Comparison of ENCODE assay signal across 1 cellular context in the genomic region with DNA sequence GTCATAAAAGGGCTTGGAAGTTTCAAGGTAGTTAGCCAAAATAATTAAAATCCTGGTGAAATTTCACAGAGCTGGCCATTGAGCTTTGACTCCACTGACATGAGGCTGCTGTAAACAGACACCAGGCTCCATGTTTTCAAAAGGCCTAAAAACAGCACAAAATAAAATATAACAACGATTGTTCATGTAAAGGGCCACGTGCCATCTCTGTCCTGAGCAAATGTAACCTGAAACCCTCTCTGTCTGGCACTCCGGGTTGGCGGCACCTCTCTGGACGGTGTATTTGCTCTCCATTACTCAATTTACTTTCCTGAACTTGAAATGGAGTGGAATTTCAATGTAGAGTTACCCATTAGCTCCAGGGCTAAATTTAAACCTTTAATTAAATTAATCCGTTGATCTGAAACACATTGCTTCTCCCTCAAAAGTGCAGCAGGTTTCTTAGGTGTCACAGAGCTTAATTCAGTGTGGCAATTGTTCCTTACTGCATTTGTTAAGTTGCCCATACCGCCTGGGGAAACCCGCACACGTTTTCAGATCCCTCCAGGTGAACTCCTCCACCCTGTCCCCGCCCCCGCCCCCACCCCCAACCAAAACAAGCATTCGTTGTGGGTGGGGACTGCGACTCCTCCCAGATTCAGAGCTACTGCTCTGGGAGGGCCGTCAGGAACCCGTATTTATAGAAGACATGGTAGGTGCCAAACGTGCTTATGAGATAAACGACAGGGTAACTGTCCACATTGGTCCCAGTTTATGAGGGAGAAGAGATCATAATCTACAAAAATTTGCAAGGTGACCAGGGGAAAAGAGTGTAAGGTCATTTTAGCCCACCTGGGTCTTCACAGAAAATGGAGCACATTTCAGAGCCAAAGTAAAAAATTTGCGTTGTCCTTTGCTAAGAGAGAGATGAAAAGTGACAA.
TF ChIP-seq lines count a peak whose summit lies in the region.

No MANE protein-coding gene starts in this region.

TF ChIP-seq in HepG2, 621 proteins besides CTCF, POLR2A, EP300 and RAD21 (continued from another document and continues in another):
- TF ChIP-seq, protein P1, sequence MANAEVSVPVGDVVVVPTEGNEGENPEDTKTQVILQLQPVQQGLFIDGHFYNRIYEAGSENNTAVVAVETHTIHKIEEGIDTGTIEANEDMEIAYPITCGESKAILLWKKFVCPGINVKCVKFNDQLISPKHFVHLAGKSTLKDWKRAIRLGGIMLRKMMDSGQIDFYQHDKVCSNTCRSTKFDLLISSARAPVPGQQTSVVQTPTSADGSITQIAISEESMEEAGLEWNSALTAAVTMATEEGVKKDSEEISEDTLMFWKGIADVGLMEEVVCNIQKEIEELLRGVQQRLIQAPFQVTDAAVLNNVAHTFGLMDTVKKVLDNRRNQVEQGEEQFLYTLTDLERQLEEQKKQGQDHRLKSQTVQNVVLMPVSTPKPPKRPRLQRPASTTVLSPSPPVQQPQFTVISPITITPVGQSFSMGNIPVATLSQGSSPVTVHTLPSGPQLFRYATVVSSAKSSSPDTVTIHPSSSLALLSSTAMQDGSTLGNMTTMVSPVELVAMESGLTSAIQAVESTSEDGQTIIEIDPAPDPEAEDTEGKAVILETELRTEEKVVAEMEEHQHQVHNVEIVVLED (CRISPR knock-in tag; IDR thresholded peaks at IDR 0.05; ENCODE audit: borderline replicate concordance), result no peak
- peak; percentile 73 for TF ChIP-seq TGIF2 (CRISPR knock-in tag; IDR thresholded peaks at IDR 0.05)
- no peak for TF ChIP-seq ZSCAN25 (CRISPR knock-in tag; IDR thresholded peaks at IDR 0.05)
- TF ChIP-seq HMG20B (CRISPR knock-in tag; conservative IDR thresholded peaks at IDR 0.05), result no peak
- 0 out of 2 replicates have a peak, but pooled peaks have one; percentile 23 for TF ChIP-seq RFXANK (CRISPR knock-in tag; IDR thresholded peaks at IDR 0.05)
- no peak for TF ChIP-seq CREB1 (IDR thresholded peaks at IDR 0.05)
- 0 out of 2 replicates have a peak, but pooled peaks have one; percentile 35 for TF ChIP-seq CREB1 (CRISPR knock-in tag; IDR thresholded peaks at IDR 0.05)
- no peak for TF ChIP-seq HNRNPH1 (optimal IDR thresholded peaks at IDR 0.05; ENCODE audit: low read depth, low read length)
- peak; percentile 14; the same call in 1 of the 2 replicates for TF ChIP-seq RXRB (CRISPR knock-in tag; IDR thresholded peaks at IDR 0.05; ENCODE audit: borderline replicate concordance)
- TF ChIP-seq RCOR2 (CRISPR knock-in tag; IDR thresholded peaks at IDR 0.05), result no peak
- TF ChIP-seq NFKBIZ (CRISPR knock-in tag; IDR thresholded peaks at IDR 0.05), result no peak
- TF ChIP-seq, protein P2, sequence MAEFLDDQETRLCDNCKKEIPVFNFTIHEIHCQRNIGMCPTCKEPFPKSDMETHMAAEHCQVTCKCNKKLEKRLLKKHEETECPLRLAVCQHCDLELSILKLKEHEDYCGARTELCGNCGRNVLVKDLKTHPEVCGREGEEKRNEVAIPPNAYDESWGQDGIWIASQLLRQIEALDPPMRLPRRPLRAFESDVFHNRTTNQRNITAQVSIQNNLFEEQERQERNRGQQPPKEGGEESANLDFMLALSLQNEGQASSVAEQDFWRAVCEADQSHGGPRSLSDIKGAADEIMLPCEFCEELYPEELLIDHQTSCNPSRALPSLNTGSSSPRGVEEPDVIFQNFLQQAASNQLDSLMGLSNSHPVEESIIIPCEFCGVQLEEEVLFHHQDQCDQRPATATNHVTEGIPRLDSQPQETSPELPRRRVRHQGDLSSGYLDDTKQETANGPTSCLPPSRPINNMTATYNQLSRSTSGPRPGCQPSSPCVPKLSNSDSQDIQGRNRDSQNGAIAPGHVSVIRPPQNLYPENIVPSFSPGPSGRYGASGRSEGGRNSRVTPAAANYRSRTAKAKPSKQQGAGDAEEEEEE (CRISPR knock-in tag; IDR thresholded peaks at IDR 0.05; ENCODE audit: borderline replicate concordance), result no peak
- TF ChIP-seq, protein P3, sequence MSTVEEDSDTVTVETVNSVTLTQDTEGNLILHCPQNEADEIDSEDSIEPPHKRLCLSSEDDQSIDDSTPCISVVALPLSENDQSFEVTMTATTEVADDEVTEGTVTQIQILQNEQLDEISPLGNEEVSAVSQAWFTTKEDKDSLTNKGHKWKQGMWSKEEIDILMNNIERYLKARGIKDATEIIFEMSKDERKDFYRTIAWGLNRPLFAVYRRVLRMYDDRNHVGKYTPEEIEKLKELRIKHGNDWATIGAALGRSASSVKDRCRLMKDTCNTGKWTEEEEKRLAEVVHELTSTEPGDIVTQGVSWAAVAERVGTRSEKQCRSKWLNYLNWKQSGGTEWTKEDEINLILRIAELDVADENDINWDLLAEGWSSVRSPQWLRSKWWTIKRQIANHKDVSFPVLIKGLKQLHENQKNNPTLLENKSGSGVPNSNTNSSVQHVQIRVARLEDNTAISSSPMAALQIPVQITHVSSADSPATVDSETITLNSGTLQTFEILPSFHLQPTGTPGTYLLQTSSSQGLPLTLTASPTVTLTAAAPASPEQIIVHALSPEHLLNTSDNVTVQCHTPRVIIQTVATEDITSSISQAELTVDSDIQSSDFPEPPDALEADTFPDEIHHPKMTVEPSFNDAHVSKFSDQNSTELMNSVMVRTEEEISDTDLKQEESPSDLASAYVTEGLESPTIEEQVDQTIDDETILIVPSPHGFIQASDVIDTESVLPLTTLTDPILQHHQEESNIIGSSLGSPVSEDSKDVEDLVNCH (CRISPR knock-in tag; IDR thresholded peaks at IDR 0.05), result no peak
- TF ChIP-seq, protein P4, sequence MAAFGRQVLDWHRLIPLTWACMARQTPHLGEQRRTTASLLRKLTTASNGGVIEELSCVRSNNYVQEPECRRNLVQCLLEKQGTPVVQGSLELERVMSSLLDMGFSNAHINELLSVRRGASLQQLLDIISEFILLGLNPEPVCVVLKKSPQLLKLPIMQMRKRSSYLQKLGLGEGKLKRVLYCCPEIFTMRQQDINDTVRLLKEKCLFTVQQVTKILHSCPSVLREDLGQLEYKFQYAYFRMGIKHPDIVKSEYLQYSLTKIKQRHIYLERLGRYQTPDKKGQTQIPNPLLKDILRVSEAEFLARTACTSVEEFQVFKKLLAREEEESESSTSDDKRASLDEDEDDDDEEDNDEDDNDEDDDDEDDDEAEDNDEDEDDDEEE (CRISPR knock-in tag; IDR thresholded peaks at IDR 0.05), result no peak
- no peak for TF ChIP-seq ZNF891 (CRISPR knock-in tag; IDR thresholded peaks at IDR 0.05)
- TF ChIP-seq ASH2L (IDR thresholded peaks at IDR 0.05; ENCODE audit: insufficient read length, low read depth, low read length), result no peak
- peak; percentile 71 for TF ChIP-seq SAP130 (CRISPR knock-in tag; IDR thresholded peaks at IDR 0.05; ENCODE audit: low read depth)
- peak; percentile 27; the same call in 1 of the 2 replicates for TF ChIP-seq NR2F6 (IDR thresholded peaks at IDR 0.05)
- no peak; the same call in none of the 2 replicates for TF ChIP-seq NR2F6 (CRISPR knock-in tag; IDR thresholded peaks at IDR 0.05)
- no peak for TF ChIP-seq ZBTB42 (CRISPR knock-in tag; IDR thresholded peaks at IDR 0.05)
- peak; percentile 29; the same call in 1 of the 2 replicates for TF ChIP-seq HNF4A (CRISPR knock-in tag; IDR thresholded peaks at IDR 0.05)
- TF ChIP-seq SATB2 (CRISPR knock-in tag; IDR thresholded peaks at IDR 0.05), result no peak
- TF ChIP-seq, protein P5, sequence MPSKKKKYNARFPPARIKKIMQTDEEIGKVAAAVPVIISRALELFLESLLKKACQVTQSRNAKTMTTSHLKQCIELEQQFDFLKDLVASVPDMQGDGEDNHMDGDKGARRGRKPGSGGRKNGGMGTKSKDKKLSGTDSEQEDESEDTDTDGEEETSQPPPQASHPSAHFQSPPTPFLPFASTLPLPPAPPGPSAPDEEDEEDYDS (CRISPR knock-in tag; IDR thresholded peaks at IDR 0.05), result peak; percentile 96
- TF ChIP-seq ZNF10 (CRISPR knock-in tag; IDR thresholded peaks at IDR 0.05; ENCODE audit: borderline replicate concordance, low read depth), result no peak
- TF ChIP-seq, protein P6, sequence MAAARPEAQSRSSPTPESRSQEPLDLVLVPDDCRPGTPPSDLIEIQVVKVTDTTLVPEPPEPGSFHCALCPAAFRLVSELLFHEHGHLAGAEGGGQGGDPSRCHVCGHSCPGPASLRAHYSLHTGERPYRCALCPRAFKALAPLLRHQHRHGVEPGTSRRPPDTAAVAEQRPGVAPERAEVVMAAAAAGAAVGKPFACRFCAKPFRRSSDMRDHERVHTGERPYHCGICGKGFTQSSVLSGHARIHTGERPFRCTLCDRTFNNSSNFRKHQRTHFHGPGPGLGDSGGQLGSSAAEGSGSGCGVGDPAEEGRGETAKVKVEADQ (CRISPR knock-in tag; IDR thresholded peaks at IDR 0.05; ENCODE audit: borderline replicate concordance), result no peak
- TF ChIP-seq ZNF343 (CRISPR knock-in tag; IDR thresholded peaks at IDR 0.05), result no peak
- no peak for TF ChIP-seq ZNF451 (CRISPR knock-in tag; IDR thresholded peaks at IDR 0.05)
- TF ChIP-seq SALL2 (CRISPR knock-in tag; IDR thresholded peaks at IDR 0.05), result no peak
- peak; percentile 41; the same call in 1 of the 2 replicates for TF ChIP-seq SALL1 (CRISPR knock-in tag; IDR thresholded peaks at IDR 0.05)
- no peak for TF ChIP-seq NBN (conservative IDR thresholded peaks at IDR 0.05)
- TF ChIP-seq ZNF329 (CRISPR knock-in tag; IDR thresholded peaks at IDR 0.05; ENCODE audit: low read depth), result peak; percentile 78
- 0 out of 2 replicates have a peak, but pooled peaks have one; percentile 49 for TF ChIP-seq TCF7 (IDR thresholded peaks at IDR 0.05; ENCODE audit: low read depth)
- peak; percentile 40; the same call in 1 of the 2 replicates for TF ChIP-seq MAZ (IDR thresholded peaks at IDR 0.05; ENCODE audit: borderline replicate concordance, low read depth, low read length)
- no peak; the same call in 1 of the 2 replicates for TF ChIP-seq MAZ (CRISPR knock-in tag; IDR thresholded peaks at IDR 0.05; ENCODE audit: low read depth)
- TF ChIP-seq, protein P7, sequence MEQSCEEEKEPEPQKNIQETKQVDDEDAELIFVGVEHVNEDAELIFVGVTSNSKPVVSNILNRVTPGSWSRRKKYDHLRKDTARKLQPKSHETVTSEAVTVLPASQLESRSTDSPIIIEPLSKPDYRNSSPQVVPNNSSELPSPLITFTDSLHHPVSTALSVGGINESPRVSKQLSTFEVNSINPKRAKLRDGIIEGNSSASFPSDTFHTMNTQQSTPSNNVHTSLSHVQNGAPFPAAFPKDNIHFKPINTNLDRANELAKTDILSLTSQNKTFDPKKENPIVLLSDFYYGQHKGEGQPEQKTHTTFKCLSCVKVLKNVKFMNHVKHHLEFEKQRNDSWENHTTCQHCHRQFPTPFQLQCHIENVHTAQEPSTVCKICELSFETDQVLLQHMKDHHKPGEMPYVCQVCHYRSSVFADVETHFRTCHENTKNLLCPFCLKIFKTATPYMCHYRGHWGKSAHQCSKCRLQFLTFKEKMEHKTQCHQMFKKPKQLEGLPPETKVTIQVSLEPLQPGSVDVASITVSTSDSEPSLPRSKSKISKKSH (CRISPR knock-in tag; IDR thresholded peaks at IDR 0.05; ENCODE audit: borderline replicate concordance), result no peak
- TF ChIP-seq ZNF382 (CRISPR knock-in tag; IDR thresholded peaks at IDR 0.05; ENCODE audit: borderline replicate concordance), result no peak
- TF ChIP-seq MXI1 (IDR thresholded peaks at IDR 0.05; ENCODE audit: borderline replicate concordance, low read depth, low read length), result peak; percentile 32; the same call in 1 of the 3 replicates
- no peak for TF ChIP-seq THYN1 (CRISPR knock-in tag; IDR thresholded peaks at IDR 0.05; ENCODE audit: borderline replicate concordance, low read depth)
- peak; percentile 53; the same call in 1 of the 2 replicates for TF ChIP-seq KMT2A (CRISPR knock-in tag; IDR thresholded peaks at IDR 0.05)
- TF ChIP-seq SRSF9 (IDR thresholded peaks at IDR 0.05; ENCODE audit: borderline replicate concordance, insufficient read depth, low read depth, low read length, poor library complexity, severe bottlenecking), result no peak
- peak; percentile 45 for TF ChIP-seq FOXA3 (CRISPR knock-in tag; IDR thresholded peaks at IDR 0.05)
- TF ChIP-seq GFI1 (CRISPR knock-in tag; IDR thresholded peaks at IDR 0.05; ENCODE audit: borderline replicate concordance), result peak; percentile 44; the same call in 1 of the 2 replicates
- no peak; the same call in 1 of the 2 replicates for TF ChIP-seq ZC3H13 (CRISPR knock-in tag; IDR thresholded peaks at IDR 0.05)
- TF ChIP-seq SKI (IDR thresholded peaks at IDR 0.05; ENCODE audit: partially characterized antibody), result peak; percentile 81
- TF ChIP-seq, protein P8, sequence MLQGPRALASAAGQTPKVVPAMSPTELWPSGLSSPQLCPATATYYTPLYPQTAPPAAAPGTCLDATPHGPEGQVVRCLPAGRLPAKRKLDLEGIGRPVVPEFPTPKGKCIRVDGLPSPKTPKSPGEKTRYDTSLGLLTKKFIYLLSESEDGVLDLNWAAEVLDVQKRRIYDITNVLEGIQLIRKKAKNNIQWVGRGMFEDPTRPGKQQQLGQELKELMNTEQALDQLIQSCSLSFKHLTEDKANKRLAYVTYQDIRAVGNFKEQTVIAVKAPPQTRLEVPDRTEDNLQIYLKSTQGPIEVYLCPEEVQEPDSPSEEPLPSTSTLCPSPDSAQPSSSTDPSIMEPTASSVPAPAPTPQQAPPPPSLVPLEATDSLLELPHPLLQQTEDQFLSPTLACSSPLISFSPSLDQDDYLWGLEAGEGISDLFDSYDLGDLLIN (CRISPR knock-in tag; IDR thresholded peaks at IDR 0.05; ENCODE audit: borderline replicate concordance), result no peak
- TF ChIP-seq THAP11 (CRISPR knock-in tag; IDR thresholded peaks at IDR 0.05), result no peak
- TF ChIP-seq, protein P9, sequence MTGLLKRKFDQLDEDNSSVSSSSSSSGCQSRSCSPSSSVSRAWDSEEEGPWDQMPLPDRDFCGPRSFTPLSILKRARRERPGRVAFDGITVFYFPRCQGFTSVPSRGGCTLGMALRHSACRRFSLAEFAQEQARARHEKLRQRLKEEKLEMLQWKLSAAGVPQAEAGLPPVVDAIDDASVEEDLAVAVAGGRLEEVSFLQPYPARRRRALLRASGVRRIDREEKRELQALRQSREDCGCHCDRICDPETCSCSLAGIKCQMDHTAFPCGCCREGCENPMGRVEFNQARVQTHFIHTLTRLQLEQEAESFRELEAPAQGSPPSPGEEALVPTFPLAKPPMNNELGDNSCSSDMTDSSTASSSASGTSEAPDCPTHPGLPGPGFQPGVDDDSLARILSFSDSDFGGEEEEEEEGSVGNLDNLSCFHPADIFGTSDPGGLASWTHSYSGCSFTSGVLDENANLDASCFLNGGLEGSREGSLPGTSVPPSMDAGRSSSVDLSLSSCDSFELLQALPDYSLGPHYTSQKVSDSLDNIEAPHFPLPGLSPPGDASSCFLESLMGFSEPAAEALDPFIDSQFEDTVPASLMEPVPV (CRISPR knock-in tag; IDR thresholded peaks at IDR 0.05), result no peak
- TF ChIP-seq RORA (CRISPR knock-in tag; IDR thresholded peaks at IDR 0.05), result 0 out of 2 replicates have a peak, but pooled peaks have one; percentile 46
- TF ChIP-seq, protein P10, sequence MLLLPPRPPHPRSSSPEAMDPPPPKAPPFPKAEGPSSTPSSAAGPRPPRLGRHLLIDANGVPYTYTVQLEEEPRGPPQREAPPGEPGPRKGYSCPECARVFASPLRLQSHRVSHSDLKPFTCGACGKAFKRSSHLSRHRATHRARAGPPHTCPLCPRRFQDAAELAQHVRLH (CRISPR knock-in tag; IDR thresholded peaks at IDR 0.05; ENCODE audit: borderline replicate concordance, low read depth), result peak; percentile 32; the same call in 1 of the 2 replicates
